ENCODE assay signal across 21 cellular contexts in genomic region chr1:205935869-205936268, GRCh38. TPM values are rescaled to one million over a fixed set of nuclear protein-coding genes. Genes with fewer than 3 reads are reported as not detected.
DNase-seq lines count a peak whose midpoint lies in the region; ATAC-seq and TF ChIP-seq lines count a peak whose summit lies in the region.
"Had no signal": no experiment of that assay in that cellular context is flagged by ENCODE, and none has a peak within 500 bp of the region (broad histone marks: within the 10 kb centered on the region; RNA-seq: fewer than 3 reads in every experiment).

No MANE protein-coding gene starts in this region.

- no peak for TF ChIP-seq CTCF in epithelial cell of esophagus (IDR thresholded peaks at IDR 0.05; ENCODE audit: insufficient read depth, low read depth, low read length, missing control alignments)
- TF ChIP-seq CTCF in omental fat pad (IDR thresholded peaks at IDR 0.05): no peak

- peak; percentile 34 for DNase-seq in NCI-H226
- peak; percentile 29 for DNase-seq in epithelial cell of esophagus (ENCODE audit: low read depth)
- no peak for DNase-seq in omental fat pad (ENCODE audit: low spot score)
- no peak for DNase-seq in NCI-H2081 treated with DMSO at 0.1 percent for 48 hours (lab: John Stamatoyannopoulos, UW)
- DNase-seq in anterior cingulate cortex (lab: John Stamatoyannopoulos, UW): no peak
- DNase-seq: ACHN; CD4-positive, alpha-beta memory T cell; DND-41; H9; Karpas-422; NCI-H1694 treated with DMSO at 0.1 percent for 48 hours; NCI-H510A; NCI-H774; NK-92 treated with Interleukin-12 subunit alpha and Interleukin-12 subunit beta, amount 100 ng/mL, for 24 hours; Peyer's patch; SJCRH30 had no signal

- H3K4me3 ChIP-seq in epithelial cell of esophagus (ENCODE audit: low read length): no peak overlapping the region
- H3K4me3 ChIP-seq: BLaER1 treated with 17β-estradiol and CSF1 and Interleukin-3, amounts not matched to agents 10 nM and 100 nM; Peyer's patch; SJCRH30 had no signal

- peak; percentile 65 for ATAC-seq in omental fat pad (ENCODE audit: low FRiP score)
- no peak for ATAC-seq in HG02884 (IDR thresholded peaks at IDR 0.05; ENCODE audit: unreplicated experiment)
- ATAC-seq in HG02623 (IDR thresholded peaks at IDR 0.05; ENCODE audit: unreplicated experiment): no peak

RNA-seq across cellular contexts. Expression of gene SLC26A9, which starts 7.4 kb away (rescaled TPM):
- under 1 TPM in 2 of 4 donors, not detected in 2; 0.24 to 0.37 TPM for total RNA-seq in omental fat pad
- total RNA-seq: CD4-positive, alpha-beta memory T cell; G401; H9; M059J; Peyer's patch had no signal

Comparison
In these comparisons a context has a peak if more than half of its experiments do, and no peak if none do; other contexts are left out.
1. DNase-seq: peak in NCI-H226 (single experiment) and epithelial cell of esophagus (single experiment); none in omental fat pad (single experiment), NCI-H2081 treated with DMSO at 0.1 percent for 48 hours (single experiment) and anterior cingulate cortex (0 of 58).